1 cellular context compared by ENCODE assay signal in the genomic region with DNA sequence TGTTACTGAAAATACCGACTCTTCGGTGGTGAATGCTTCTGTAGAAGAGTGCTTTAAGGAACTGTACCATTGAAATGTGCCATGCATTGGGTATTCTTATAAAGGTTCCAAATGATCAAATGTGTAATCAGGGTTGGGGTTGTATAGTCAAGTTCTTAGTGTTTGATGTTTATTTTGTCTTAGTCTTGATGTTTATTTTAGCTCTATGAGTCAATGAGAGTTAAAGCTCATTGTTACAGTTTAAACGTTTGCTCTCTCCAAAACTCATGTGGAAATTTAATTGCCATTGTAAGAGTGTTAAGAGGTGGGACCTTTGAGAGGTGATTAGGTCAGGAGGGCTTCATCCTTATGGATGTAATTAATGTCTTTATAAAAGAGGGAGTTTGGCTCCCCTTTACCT.
A peak's percentile ranks its signal among the peaks of the same experiment; 100 is the strongest.
TF ChIP-seq lines count a peak whose summit lies in the region.

No MANE protein-coding gene starts in this region.

TF ChIP-seq in HepG2, 621 proteins besides CTCF, POLR2A, EP300 and RAD21 (continued from another document):
- TF ChIP-seq, protein P1, sequence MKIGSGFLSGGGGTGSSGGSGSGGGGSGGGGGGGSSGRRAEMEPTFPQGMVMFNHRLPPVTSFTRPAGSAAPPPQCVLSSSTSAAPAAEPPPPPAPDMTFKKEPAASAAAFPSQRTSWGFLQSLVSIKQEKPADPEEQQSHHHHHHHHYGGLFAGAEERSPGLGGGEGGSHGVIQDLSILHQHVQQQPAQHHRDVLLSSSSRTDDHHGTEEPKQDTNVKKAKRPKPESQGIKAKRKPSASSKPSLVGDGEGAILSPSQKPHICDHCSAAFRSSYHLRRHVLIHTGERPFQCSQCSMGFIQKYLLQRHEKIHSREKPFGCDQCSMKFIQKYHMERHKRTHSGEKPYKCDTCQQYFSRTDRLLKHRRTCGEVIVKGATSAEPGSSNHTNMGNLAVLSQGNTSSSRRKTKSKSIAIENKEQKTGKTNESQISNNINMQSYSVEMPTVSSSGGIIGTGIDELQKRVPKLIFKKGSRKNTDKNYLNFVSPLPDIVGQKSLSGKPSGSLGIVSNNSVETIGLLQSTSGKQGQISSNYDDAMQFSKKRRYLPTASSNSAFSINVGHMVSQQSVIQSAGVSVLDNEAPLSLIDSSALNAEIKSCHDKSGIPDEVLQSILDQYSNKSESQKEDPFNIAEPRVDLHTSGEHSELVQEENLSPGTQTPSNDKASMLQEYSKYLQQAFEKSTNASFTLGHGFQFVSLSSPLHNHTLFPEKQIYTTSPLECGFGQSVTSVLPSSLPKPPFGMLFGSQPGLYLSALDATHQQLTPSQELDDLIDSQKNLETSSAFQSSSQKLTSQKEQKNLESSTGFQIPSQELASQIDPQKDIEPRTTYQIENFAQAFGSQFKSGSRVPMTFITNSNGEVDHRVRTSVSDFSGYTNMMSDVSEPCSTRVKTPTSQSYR (CRISPR knock-in tag; IDR thresholded peaks at IDR 0.05; ENCODE audit: borderline replicate concordance) = no peak
- TF ChIP-seq ZNF614 (CRISPR knock-in tag; IDR thresholded peaks at IDR 0.05; ENCODE audit: borderline replicate concordance) = no peak
- no peak for TF ChIP-seq HNF4A (CRISPR knock-in tag; IDR thresholded peaks at IDR 0.05)
- no peak for TF ChIP-seq NFKB2 (CRISPR knock-in tag; IDR thresholded peaks at IDR 0.05; ENCODE audit: borderline replicate concordance)
- no peak for TF ChIP-seq GATAD2A (CRISPR knock-in tag; IDR thresholded peaks at IDR 0.05)
- TF ChIP-seq NKX3-1 (CRISPR knock-in tag; IDR thresholded peaks at IDR 0.05) = no peak
- peak; percentile 41; the same call in 1 of the 2 replicates for TF ChIP-seq TBX3 (IDR thresholded peaks at IDR 0.05; ENCODE audit: borderline replicate concordance)
- no peak for TF ChIP-seq IKZF1 (IDR thresholded peaks at IDR 0.05)
- TF ChIP-seq ZNF878 (CRISPR knock-in tag; IDR thresholded peaks at IDR 0.05) = no peak
- TF ChIP-seq XRCC5 (optimal IDR thresholded peaks at IDR 0.05; ENCODE audit: low read length) = no peak
- TF ChIP-seq CREB1 (IDR thresholded peaks at IDR 0.05) = no peak
- no peak for TF ChIP-seq CREB1 (CRISPR knock-in tag; IDR thresholded peaks at IDR 0.05)
- TF ChIP-seq HDAC1 (CRISPR knock-in tag; IDR thresholded peaks at IDR 0.05) = no peak
- TF ChIP-seq SIX1 (CRISPR knock-in tag; IDR thresholded peaks at IDR 0.05; ENCODE audit: borderline replicate concordance) = peak; percentile 73; the same call in 1 of the 2 replicates
- peak; percentile 41; the same call in 1 of the 2 replicates for TF ChIP-seq FOXA3 (CRISPR knock-in tag; IDR thresholded peaks at IDR 0.05)
- no peak for TF ChIP-seq GMEB1 (CRISPR knock-in tag; IDR thresholded peaks at IDR 0.05; ENCODE audit: borderline replicate concordance)
- no peak for TF ChIP-seq ZNF777 (CRISPR knock-in tag; IDR thresholded peaks at IDR 0.05)
- TF ChIP-seq, protein P2, sequence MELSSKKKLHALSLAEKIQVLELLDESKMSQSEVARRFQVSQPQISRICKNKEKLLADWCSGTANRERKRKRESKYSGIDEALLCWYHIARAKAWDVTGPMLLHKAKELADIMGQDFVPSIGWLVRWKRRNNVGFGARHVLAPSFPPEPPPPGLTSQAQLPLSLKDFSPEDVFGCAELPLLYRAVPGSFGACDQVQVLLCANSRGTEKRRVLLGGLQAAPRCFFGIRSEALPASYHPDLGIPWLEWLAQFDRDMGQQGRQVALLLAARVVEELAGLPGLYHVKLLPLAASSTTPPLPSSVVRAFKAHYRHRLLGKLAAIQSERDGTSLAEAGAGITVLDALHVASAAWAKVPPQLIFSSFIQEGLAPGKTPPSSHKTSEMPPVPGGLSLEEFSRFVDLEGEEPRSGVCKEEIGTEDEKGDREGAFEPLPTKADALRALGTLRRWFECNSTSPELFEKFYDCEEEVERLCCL (CRISPR knock-in tag; IDR thresholded peaks at IDR 0.05; ENCODE audit: borderline replicate concordance) = no peak
- TF ChIP-seq THAP11 (CRISPR knock-in tag; IDR thresholded peaks at IDR 0.05) = no peak
- TF ChIP-seq ZNF333 (CRISPR knock-in tag; IDR thresholded peaks at IDR 0.05; ENCODE audit: borderline replicate concordance) = no peak
- no peak for TF ChIP-seq SP4 (CRISPR knock-in tag; IDR thresholded peaks at IDR 0.05)
- TF ChIP-seq XBP1 (CRISPR knock-in tag; IDR thresholded peaks at IDR 0.05) = no peak
- no peak for TF ChIP-seq ZMYM4 (CRISPR knock-in tag; IDR thresholded peaks at IDR 0.05)
- TF ChIP-seq ZNF749 (CRISPR knock-in tag; IDR thresholded peaks at IDR 0.05; ENCODE audit: borderline replicate concordance) = no peak
- TF ChIP-seq TBP (CRISPR knock-in tag; IDR thresholded peaks at IDR 0.05) = no peak
- no peak for TF ChIP-seq KMT2A (CRISPR knock-in tag; IDR thresholded peaks at IDR 0.05)
- TF ChIP-seq ZNF335 (CRISPR knock-in tag; IDR thresholded peaks at IDR 0.05) = no peak
- no peak for TF ChIP-seq CCDC6 (CRISPR knock-in tag; IDR thresholded peaks at IDR 0.05)
- TF ChIP-seq, protein P3, sequence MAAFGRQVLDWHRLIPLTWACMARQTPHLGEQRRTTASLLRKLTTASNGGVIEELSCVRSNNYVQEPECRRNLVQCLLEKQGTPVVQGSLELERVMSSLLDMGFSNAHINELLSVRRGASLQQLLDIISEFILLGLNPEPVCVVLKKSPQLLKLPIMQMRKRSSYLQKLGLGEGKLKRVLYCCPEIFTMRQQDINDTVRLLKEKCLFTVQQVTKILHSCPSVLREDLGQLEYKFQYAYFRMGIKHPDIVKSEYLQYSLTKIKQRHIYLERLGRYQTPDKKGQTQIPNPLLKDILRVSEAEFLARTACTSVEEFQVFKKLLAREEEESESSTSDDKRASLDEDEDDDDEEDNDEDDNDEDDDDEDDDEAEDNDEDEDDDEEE (CRISPR knock-in tag; IDR thresholded peaks at IDR 0.05) = no peak
- TF ChIP-seq ZNF101 (CRISPR knock-in tag; IDR thresholded peaks at IDR 0.05; ENCODE audit: borderline replicate concordance, low read depth) = no peak
- TF ChIP-seq HMG20A (CRISPR knock-in tag; IDR thresholded peaks at IDR 0.05; ENCODE audit: borderline replicate concordance) = no peak
- no peak for TF ChIP-seq ZNF790 (CRISPR knock-in tag; IDR thresholded peaks at IDR 0.05; ENCODE audit: borderline replicate concordance)
- no peak for TF ChIP-seq ZNF274 (CRISPR knock-in tag; IDR thresholded peaks at IDR 0.05)
- TF ChIP-seq FOSL1 (CRISPR knock-in tag; IDR thresholded peaks at IDR 0.05; ENCODE audit: borderline replicate concordance) = no peak
- no peak for TF ChIP-seq TSC22D2 (CRISPR knock-in tag; IDR thresholded peaks at IDR 0.05; ENCODE audit: borderline replicate concordance)
- no peak for TF ChIP-seq ISX (CRISPR knock-in tag; conservative IDR thresholded peaks at IDR 0.05)
- no peak for TF ChIP-seq ELK4 (CRISPR knock-in tag; IDR thresholded peaks at IDR 0.05; ENCODE audit: borderline replicate concordance)
- TF ChIP-seq DNMT3B (CRISPR knock-in tag; conservative IDR thresholded peaks at IDR 0.05) = no peak
- TF ChIP-seq ZNF232 (CRISPR knock-in tag; IDR thresholded peaks at IDR 0.05; ENCODE audit: borderline replicate concordance) = no peak
- TF ChIP-seq ARID2 (CRISPR knock-in tag; IDR thresholded peaks at IDR 0.05; ENCODE audit: borderline replicate concordance) = no peak
- TF ChIP-seq SOX6 (IDR thresholded peaks at IDR 0.05) = no peak
- peak; percentile 22; the same call in 1 of the 2 replicates for TF ChIP-seq SOX6 (CRISPR knock-in tag; IDR thresholded peaks at IDR 0.05)
- no peak for TF ChIP-seq GPN1 (CRISPR knock-in tag; IDR thresholded peaks at IDR 0.05; ENCODE audit: borderline replicate concordance)
- TF ChIP-seq, protein P4, sequence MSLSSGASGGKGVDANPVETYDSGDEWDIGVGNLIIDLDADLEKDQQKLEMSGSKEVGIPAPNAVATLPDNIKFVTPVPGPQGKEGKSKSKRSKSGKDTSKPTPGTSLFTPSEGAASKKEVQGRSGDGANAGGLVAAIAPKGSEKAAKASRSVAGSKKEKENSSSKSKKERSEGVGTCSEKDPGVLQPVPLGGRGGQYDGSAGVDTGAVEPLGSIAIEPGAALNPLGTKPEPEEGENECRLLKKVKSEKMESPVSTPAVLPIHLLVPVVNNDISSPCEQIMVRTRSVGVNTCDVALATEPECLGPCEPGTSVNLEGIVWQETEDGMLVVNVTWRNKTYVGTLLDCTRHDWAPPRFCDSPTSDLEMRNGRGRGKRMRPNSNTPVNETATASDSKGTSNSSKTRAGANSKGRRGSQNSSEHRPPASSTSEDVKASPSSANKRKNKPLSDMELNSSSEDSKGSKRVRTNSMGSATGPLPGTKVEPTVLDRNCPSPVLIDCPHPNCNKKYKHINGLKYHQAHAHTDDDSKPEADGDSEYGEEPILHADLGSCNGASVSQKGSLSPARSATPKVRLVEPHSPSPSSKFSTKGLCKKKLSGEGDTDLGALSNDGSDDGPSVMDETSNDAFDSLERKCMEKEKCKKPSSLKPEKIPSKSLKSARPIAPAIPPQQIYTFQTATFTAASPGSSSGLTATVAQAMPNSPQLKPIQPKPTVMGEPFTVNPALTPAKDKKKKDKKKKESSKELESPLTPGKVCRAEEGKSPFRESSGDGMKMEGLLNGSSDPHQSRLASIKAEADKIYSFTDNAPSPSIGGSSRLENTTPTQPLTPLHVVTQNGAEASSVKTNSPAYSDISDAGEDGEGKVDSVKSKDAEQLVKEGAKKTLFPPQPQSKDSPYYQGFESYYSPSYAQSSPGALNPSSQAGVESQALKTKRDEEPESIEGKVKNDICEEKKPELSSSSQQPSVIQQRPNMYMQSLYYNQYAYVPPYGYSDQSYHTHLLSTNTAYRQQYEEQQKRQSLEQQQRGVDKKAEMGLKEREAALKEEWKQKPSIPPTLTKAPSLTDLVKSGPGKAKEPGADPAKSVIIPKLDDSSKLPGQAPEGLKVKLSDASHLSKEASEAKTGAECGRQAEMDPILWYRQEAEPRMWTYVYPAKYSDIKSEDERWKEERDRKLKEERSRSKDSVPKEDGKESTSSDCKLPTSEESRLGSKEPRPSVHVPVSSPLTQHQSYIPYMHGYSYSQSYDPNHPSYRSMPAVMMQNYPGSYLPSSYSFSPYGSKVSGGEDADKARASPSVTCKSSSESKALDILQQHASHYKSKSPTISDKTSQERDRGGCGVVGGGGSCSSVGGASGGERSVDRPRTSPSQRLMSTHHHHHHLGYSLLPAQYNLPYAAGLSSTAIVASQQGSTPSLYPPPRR (CRISPR knock-in tag; IDR thresholded peaks at IDR 0.05; ENCODE audit: borderline replicate concordance) = peak; percentile 35; the same call in 1 of the 2 replicates
- no peak for TF ChIP-seq NCOA5 (CRISPR knock-in tag; IDR thresholded peaks at IDR 0.05)
- no peak for TF ChIP-seq TOE1 (CRISPR knock-in tag; IDR thresholded peaks at IDR 0.05)
- TF ChIP-seq SOX5 (CRISPR knock-in tag; IDR thresholded peaks at IDR 0.05; ENCODE audit: borderline replicate concordance) = peak; percentile 62; the same call in 1 of the 2 replicates
- TF ChIP-seq, protein P5, sequence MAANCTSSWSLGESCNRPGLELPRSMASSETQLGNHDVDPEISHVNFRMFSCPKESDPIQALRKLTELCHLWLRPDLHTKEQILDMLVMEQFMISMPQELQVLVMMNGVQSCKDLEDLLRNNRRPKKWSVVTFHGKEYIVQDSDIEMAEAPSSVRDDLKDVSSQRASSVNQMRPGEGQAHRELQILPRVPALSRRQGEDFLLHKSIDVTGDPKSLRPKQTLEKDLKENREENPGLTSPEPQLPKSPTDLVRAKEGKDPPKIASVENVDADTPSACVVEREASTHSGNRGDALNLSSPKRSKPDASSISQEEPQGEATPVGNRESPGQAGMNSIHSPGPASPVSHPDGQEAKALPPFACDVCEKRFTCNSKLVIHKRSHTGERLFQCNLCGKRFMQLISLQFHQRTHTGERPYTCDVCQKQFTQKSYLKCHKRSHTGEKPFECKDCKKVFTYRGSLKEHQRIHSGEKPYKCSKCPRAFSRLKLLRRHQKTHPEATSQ (CRISPR knock-in tag; IDR thresholded peaks at IDR 0.05; ENCODE audit: borderline replicate concordance) = no peak
- TF ChIP-seq FOXA1 (IDR thresholded peaks at IDR 0.05) = no peak
- TF ChIP-seq FOXA1 (CRISPR knock-in tag; IDR thresholded peaks at IDR 0.05) = 0 out of 2 replicates have a peak, but pooled peaks have one; percentile 34
- TF ChIP-seq ZKSCAN1 (IDR thresholded peaks at IDR 0.05; ENCODE audit: low read length) = no peak
- TF ChIP-seq ETV5 (CRISPR knock-in tag; IDR thresholded peaks at IDR 0.05; ENCODE audit: borderline replicate concordance) = no peak
- TF ChIP-seq ZNF644 (CRISPR knock-in tag; IDR thresholded peaks at IDR 0.05; ENCODE audit: low read depth) = no peak
- TF ChIP-seq ZNF549 (CRISPR knock-in tag; IDR thresholded peaks at IDR 0.05) = no peak
- TF ChIP-seq SOX13 (IDR thresholded peaks at IDR 0.05) = no peak
- TF ChIP-seq SOX13 (CRISPR knock-in tag; conservative IDR thresholded peaks at IDR 0.05 in 1 of 2, IDR thresholded peaks at IDR 0.05 in 1 of 2) = peak in 1 of 2 experiments; percentile 79; a peak in 2 of 4 replicates
- no peak for TF ChIP-seq THRA (CRISPR knock-in tag; IDR thresholded peaks at IDR 0.05; ENCODE audit: borderline replicate concordance)
